ENCODE assay signal across 8 cellular contexts in the genomic region with DNA sequence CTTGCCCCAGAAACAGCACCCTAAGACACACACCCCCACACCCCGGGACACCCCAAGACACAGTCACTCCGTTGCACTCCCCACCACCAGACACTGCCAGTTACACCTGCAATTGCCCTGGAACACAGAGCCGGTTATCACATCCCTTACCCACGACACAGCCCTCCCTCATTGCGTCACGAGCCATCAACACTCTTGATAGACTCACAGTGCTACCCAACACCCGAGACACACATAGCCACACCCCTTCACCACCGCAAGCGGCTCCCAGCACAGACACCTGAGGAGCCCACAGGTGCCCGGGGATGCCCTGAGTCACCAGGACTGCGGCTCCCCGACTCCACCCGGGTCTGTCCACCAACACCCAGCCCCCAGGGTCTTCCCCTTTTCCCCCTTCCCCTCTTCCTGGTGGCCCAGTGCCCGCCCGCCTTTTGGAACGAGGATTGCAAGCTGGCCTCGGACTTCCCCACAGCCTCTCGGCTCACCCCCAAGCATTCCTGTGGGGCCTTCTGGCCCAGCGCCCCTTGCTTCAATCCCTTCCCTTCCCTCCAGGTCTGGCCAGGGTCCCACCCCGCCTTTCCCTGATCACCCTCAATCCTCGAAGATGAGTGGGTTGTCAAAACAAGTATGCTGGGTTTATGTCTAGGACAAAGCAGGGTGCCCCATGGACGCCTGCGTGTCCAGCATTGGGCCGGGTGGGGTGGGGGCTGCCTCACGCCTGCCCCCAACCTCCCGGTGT. TPM values are rescaled to one million over a fixed set of nuclear protein-coding genes. Genes with fewer than 3 reads are reported as not detected.
A peak's percentile ranks its signal among the peaks of the same experiment; 100 is the strongest.
DNase-seq lines count a peak whose midpoint lies in the region; TF ChIP-seq lines count a peak whose summit lies in the region.

No MANE protein-coding gene starts in this region.

- H3K9me3 ChIP-seq in A673 (ENCODE audit: low read depth, low read length, poor library complexity, severe bottlenecking), result no peaks in the 10 kb centered on the region
- no peaks in the 10 kb centered on the region for H3K9me3 ChIP-seq in SK-N-MC (ENCODE audit: low read depth, low read length)
- no peaks in the 10 kb centered on the region for H3K9me3 ChIP-seq in stomach
- H3K9me3 ChIP-seq in thyroid gland, result no peaks in the 10 kb centered on the region

- POLR2A ChIA-PET in A673 (lab: Charles Lee; ENCODE audit: low non-redundant PET), result interaction anchor here (0.6 kb wide), 1 partner anchor 293 kb away, joined by 3 read pairs; no protein-coding TSS in a partner anchor

- CTCF ChIA-PET in A673 (lab: Charles Lee), result no interaction called here

- WGBS in stomach, 5 donors, result 36 to 49% (median 45%) methylated on average over 24 to 26 of the region's 26 CpGs
- 71 to 78% methylated on average over 24 to 25 of the region's 26 CpGs for whole genome bisulfite sequencing in thyroid gland, 2 donors

- intact Hi-C loops in A673 (cut with micrococcal nuclease; ENCODE audit: unreplicated experiment), result loop anchor here (5.0 kb wide), 1 partner anchor 115 kb away; no protein-coding TSS in a partner anchor
- intact Hi-C loops in stomach (cut with DNase I; ENCODE audit: low total_unique reads), result no loop called here
- intact Hi-C loops in thyroid gland (cut with DNase I), result no loop called here

- TF ChIP-seq CTCF in A673 (conservative IDR thresholded peaks at IDR 0.05; ENCODE audit: low read depth, low read length), result no peak
- no peak for TF ChIP-seq CTCF in GM20000 (IDR thresholded peaks at IDR 0.05; ENCODE audit: extremely low read depth, missing control alignments)
- no peak for TF ChIP-seq CTCF in fibroblast of pulmonary artery (IDR thresholded peaks at IDR 0.05; ENCODE audit: low read length, missing control alignments)
- TF ChIP-seq CTCF in stomach (IDR thresholded peaks at IDR 0.05), result no peak
- no peak for TF ChIP-seq CTCF in thyroid gland (IDR thresholded peaks at IDR 0.05)

- no peak for TF ChIP-seq EP300 in stomach (IDR thresholded peaks at IDR 0.05)

- no peaks in the 10 kb centered on the region for H3K27me3 ChIP-seq in A673 (replicated peaks; ENCODE audit: insufficient read depth, low read depth, low read length, poor library complexity)
- peaks cover 0 to 47% (median 29%) of the 10 kb centered on the region in 3 donors for H3K27me3 ChIP-seq in stomach
- no peaks in the 10 kb centered on the region for H3K27me3 ChIP-seq in thyroid gland

- no TSS peak for BruUV-seq in A673 (replicated peaks; lab: Mats Ljungman, UMichigan)

- H3K9ac ChIP-seq in SK-N-MC (ENCODE audit: insufficient read length), result no peak overlapping the region

- no peak overlapping the region for H3K4me3 ChIP-seq in A673 (ENCODE audit: low read depth, low read length, poor library complexity, severe bottlenecking)
- peak overlapping the region; percentile 26; the same call in 1 of the 2 replicates for H3K4me3 ChIP-seq in SK-N-MC
- no peak overlapping the region for H3K4me3 ChIP-seq in fibroblast of pulmonary artery (replicated peaks; ENCODE audit: low read depth, low read length)
- H3K4me3 ChIP-seq in stomach, result no peak overlapping the region
- no peak overlapping the region for H3K4me3 ChIP-seq in thyroid gland (replicated peaks in 1 of 3)

- H3K4me1 ChIP-seq in A673 (ENCODE audit: insufficient read depth, low read length, poor library complexity, severe bottlenecking) (peaks cover 36% of the 10 kb centered on the region), stomach (peaks cover 59 to 77% (median 65%) of the 10 kb centered on the region in 4 donors), thyroid gland (peaks cover 9 to 26% of the 10 kb centered on the region in 2 donors)

- peak overlapping the region; percentile 43 for H3K27ac ChIP-seq in A673 (ENCODE audit: low read depth, low read length, poor library complexity, severe bottlenecking)
- H3K27ac ChIP-seq in SK-N-MC, result peak overlapping the region; percentile 60; the same call in 1 of the 2 replicates
- H3K27ac ChIP-seq in stomach, result peak overlapping the region; percentile 1 to 82 (median 73)
- H3K27ac ChIP-seq in thyroid gland, result no peak overlapping the region

- DNase-seq in A673 (ENCODE audit: low spot score) (peak; percentile 65), GM20000 (ENCODE audit: low spot score) (peak; percentile 38), SK-N-MC (ENCODE audit: low read depth, low spot score) (no peak), fibroblast of pulmonary artery (ENCODE audit: low read depth) (peak; percentile 79), stomach (peak; percentile 51), inferior parietal cortex (ENCODE audit: extremely low spot score) (no peak), activated T-cell treated with anti-CD3 and anti-CD28 coated beads for 4 hours (no peak), thyroid gland (no peak)

- H3K36me3 ChIP-seq in A673 (ENCODE audit: insufficient read depth, low read length, poor library complexity, severe bottlenecking) (peaks cover 12% of the 10 kb centered on the region), SK-N-MC (ENCODE audit: insufficient read depth, low read length) (peaks cover 8% of the 10 kb centered on the region), stomach (peaks cover 16 to 44% (median 41%) of the 10 kb centered on the region in 4 donors), thyroid gland (peaks cover 28 to 29% of the 10 kb centered on the region in 2 donors)

- no peak for TF ChIP-seq POLR2A in stomach (IDR thresholded peaks at IDR 0.05)
- TF ChIP-seq POLR2A in thyroid gland (IDR thresholded peaks at IDR 0.05), result no peak

RNA-seq across cellular contexts. Expression of a gene that starts 1.7 kb away (rescaled TPM):
- total RNA-seq in A673 (2021), result 0.72 TPM in 1 of 2 replicates, not detected in the other
- 1 to 10 TPM in 2 of 5 donors, not detected in 3; 1.2 to 3.3 TPM for total RNA-seq in stomach
- 1 to 10 TPM in 2 of 3 donors, not detected in 1; 1.4 to 3.4 TPM for polyA plus RNA-seq in stomach
- total RNA-seq in thyroid gland, result 1 to 10 TPM in 1 of 4 donors, not detected in 3; 1.5 TPM

RNA-seq across cellular contexts. Expression of a gene that starts 19.1 kb away (rescaled TPM):
- 59.4 and 61.7 TPM in 2 replicates for total RNA-seq in A673 (2021)
- total RNA-seq in stomach, result 100 to 1,000 TPM in 4 of 5 donors, 10 to 100 TPM in 1; 73.3 to 662 (median 174) TPM
- 100 to 1,000 TPM in 2 of 3 donors, 10 to 100 TPM in 1; 98.9 to 126 (median 102) TPM for polyA plus RNA-seq in stomach
- 10 to 100 TPM; 34.7 to 93.7 (median 55.4) TPM for total RNA-seq in thyroid gland

RNA-seq across cellular contexts. Expression of a gene that starts 41.4 kb away (rescaled TPM):
- 105 and 122 TPM in 2 replicates for total RNA-seq in A673 (2021)
- total RNA-seq in stomach, result 10 to 100 TPM in 4 of 5 donors, 1 to 10 TPM in 1; 9.9 to 62.6 (median 33.0) TPM
- polyA plus RNA-seq in stomach, result 10 to 100 TPM; 74.9 to 85.8 (median 80.9) TPM
- total RNA-seq in thyroid gland, result 10 to 100 TPM; 49.1 to 61.1 (median 55.3) TPM

RNA-seq across cellular contexts. Expression of a gene that starts 43.7 kb away (rescaled TPM):
- total RNA-seq in A673 (2021), result 91.4 and 127 TPM in 2 replicates
- 100 to 1,000 TPM in 2 of 5 donors, 10 to 100 TPM in 3; 44.2 to 268 (median 90.4) TPM for total RNA-seq in stomach
- 10 to 100 TPM; 42.0 to 95.6 (median 85.4) TPM for polyA plus RNA-seq in stomach
- total RNA-seq in thyroid gland, result 10 to 100 TPM; 66.5 to 79.8 (median 74.2) TPM

RNA-seq across cellular contexts. Expression of a gene that starts 52.6 kb away (rescaled TPM):
- total RNA-seq in A673 (2021) (189 and 203 TPM in 2 replicates), stomach (10 to 100 TPM; 10.5 to 90.4 (median 54.0) TPM), thyroid gland (100 to 1,000 TPM in 2 of 4 donors, 10 to 100 TPM in 2; 75.5 to 126 (median 99.0) TPM)
- 100 to 1,000 TPM; 114 to 266 (median 166) TPM for polyA plus RNA-seq in stomach

Comparison
In these comparisons a context has a peak if more than half of its experiments do, and no peak if none do; other contexts are left out.
1. DNase-seq: peak in A673 (single experiment), GM20000 (single experiment), fibroblast of pulmonary artery (single experiment) and stomach (single experiment); none in SK-N-MC (single experiment), inferior parietal cortex (single experiment), activated T-cell treated with anti-CD3 and anti-CD28 coated beads for 4 hours (single experiment) and thyroid gland (0 of 2).
2. H3K27ac ChIP-seq: peak in A673 (single experiment), SK-N-MC (single experiment) and stomach (5 of 5); none in thyroid gland (0 of 3).